1 cellular context compared by ENCODE assay signal in the genomic region with DNA sequence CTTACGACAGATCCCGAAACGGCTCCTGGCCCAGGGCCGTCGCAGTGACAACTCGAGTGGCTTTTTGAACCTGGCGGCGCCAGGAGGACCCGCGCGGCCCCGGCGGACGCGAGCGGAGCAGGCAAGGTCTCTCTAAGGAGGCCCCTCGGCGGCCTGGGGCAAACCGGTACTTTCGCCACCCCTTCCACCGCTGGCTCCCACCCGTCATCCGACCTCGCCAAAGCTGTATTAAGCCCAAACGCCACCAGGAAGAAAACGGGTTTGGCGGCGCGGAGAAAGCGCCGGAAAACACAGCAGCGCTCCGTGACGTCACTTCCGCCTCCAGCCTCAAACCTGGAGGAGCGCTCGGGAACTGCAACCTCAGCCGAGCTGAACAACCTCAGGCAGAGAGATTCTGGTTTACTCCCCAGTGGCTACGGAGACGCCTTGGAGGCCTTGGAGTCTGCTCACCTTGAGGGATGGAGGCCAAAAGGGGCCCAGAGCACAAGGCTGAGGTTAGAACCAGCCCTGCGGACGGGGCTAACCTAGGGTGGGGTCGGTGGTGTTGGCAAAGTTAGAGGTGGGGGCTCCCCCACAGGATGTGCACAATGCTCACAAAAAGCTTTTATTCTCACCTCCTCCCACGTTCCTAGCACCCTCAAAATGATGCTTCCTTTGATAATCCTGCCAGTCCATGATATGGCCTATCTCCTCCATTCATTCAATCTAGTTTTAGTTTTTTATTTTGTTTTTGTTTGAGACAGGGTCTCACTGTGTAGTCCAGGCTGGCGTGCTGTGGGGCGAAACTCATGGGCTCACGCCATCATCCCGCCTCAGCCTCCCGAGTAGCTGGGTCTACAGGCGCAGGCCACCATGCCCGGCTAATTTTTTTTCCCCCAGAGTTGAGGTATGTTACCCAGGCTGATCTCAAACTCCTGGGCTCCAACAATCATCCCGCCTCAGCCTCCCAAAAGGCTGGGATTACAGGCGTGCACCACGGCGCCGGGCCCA.
TF ChIP-seq lines count a peak whose summit lies in the region.

A gene (minus strand): TSS at position 295 of the 990 bp plus-strand sequence. CDS start 15,484 bp downstream, outside the sequence.

TF ChIP-seq in HepG2, 621 proteins besides CTCF, POLR2A, EP300 and RAD21 (continued from another document and continues in another):
- TF ChIP-seq, protein P1, sequence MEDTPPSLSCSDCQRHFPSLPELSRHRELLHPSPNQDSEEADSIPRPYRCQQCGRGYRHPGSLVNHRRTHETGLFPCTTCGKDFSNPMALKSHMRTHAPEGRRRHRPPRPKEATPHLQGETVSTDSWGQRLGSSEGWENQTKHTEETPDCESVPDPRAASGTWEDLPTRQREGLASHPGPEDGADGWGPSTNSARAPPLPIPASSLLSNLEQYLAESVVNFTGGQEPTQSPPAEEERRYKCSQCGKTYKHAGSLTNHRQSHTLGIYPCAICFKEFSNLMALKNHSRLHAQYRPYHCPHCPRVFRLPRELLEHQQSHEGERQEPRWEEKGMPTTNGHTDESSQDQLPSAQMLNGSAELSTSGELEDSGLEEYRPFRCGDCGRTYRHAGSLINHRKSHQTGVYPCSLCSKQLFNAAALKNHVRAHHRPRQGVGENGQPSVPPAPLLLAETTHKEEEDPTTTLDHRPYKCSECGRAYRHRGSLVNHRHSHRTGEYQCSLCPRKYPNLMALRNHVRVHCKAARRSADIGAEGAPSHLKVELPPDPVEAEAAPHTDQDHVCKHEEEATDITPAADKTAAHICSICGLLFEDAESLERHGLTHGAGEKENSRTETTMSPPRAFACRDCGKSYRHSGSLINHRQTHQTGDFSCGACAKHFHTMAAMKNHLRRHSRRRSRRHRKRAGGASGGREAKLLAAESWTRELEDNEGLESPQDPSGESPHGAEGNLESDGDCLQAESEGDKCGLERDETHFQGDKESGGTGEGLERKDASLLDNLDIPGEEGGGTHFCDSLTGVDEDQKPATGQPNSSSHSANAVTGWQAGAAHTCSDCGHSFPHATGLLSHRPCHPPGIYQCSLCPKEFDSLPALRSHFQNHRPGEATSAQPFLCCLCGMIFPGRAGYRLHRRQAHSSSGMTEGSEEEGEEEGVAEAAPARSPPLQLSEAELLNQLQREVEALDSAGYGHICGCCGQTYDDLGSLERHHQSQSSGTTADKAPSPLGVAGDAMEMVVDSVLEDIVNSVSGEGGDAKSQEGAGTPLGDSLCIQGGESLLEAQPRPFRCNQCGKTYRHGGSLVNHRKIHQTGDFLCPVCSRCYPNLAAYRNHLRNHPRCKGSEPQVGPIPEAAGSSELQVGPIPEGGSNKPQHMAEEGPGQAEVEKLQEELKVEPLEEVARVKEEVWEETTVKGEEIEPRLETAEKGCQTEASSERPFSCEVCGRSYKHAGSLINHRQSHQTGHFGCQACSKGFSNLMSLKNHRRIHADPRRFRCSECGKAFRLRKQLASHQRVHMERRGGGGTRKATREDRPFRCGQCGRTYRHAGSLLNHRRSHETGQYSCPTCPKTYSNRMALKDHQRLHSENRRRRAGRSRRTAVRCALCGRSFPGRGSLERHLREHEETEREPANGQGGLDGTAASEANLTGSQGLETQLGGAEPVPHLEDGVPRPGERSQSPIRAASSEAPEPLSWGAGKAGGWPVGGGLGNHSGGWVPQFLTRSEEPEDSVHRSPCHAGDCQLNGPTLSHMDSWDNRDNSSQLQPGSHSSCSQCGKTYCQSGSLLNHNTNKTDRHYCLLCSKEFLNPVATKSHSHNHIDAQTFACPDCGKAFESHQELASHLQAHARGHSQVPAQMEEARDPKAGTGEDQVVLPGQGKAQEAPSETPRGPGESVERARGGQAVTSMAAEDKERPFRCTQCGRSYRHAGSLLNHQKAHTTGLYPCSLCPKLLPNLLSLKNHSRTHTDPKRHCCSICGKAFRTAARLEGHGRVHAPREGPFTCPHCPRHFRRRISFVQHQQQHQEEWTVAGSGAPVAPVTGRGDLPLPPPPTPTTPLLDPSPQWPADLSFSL (CRISPR knock-in tag; IDR thresholded peaks at IDR 0.05): 0 out of 2 replicates have a peak, but pooled peaks have one; percentile 24
- TF ChIP-seq ZNF225 (CRISPR knock-in tag; IDR thresholded peaks at IDR 0.05): 0 out of 2 replicates have a peak, but pooled peaks have one; percentile 18
- TF ChIP-seq CREM (IDR thresholded peaks at IDR 0.05): peak; percentile 97
- TF ChIP-seq CREM (CRISPR knock-in tag; IDR thresholded peaks at IDR 0.05): peak; percentile 66; the same call in 1 of the 2 replicates
- TF ChIP-seq, protein P2, sequence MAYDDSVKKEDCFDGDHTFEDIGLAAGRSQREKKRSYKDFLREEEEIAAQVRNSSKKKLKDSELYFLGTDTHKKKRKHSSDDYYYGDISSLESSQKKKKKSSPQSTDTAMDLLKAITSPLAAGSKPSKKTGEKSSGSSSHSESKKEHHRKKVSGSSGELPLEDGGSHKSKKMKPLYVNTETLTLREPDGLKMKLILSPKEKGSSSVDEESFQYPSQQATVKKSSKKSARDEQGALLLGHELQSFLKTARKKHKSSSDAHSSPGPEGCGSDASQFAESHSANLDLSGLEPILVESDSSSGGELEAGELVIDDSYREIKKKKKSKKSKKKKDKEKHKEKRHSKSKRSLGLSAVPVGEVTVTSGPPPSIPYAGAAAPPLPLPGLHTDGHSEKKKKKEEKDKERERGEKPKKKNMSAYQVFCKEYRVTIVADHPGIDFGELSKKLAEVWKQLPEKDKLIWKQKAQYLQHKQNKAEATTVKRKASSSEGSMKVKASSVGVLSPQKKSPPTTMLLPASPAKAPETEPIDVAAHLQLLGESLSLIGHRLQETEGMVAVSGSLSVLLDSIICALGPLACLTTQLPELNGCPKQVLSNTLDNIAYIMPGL (CRISPR knock-in tag; IDR thresholded peaks at IDR 0.05; ENCODE audit: borderline replicate concordance in 1 of 2, low read depth in 1 of 2): peak; percentile 77 to 88
- no peak for TF ChIP-seq NFYC (CRISPR knock-in tag; IDR thresholded peaks at IDR 0.05)
- TF ChIP-seq ZNF747 (CRISPR knock-in tag; IDR thresholded peaks at IDR 0.05; ENCODE audit: borderline replicate concordance): no peak
- TF ChIP-seq YEATS4 (CRISPR knock-in tag; IDR thresholded peaks at IDR 0.05; ENCODE audit: borderline replicate concordance): peak; percentile 83; the same call in 1 of the 2 replicates
- 0 out of 2 replicates have a peak, but pooled peaks have one; percentile 69 for TF ChIP-seq ZNF768 (CRISPR knock-in tag; IDR thresholded peaks at IDR 0.05)
- peak; percentile 53; the same call in 1 of the 2 replicates for TF ChIP-seq RFX5 (IDR thresholded peaks at IDR 0.05; ENCODE audit: low read depth, low read length)
- no peak for TF ChIP-seq DNMT1 (CRISPR knock-in tag; IDR thresholded peaks at IDR 0.05)
- TF ChIP-seq HNRNPL (IDR thresholded peaks at IDR 0.05; ENCODE audit: low read depth, low read length): 0 out of 2 replicates have a peak, but pooled peaks have one; percentile 17
- TF ChIP-seq, protein P3, sequence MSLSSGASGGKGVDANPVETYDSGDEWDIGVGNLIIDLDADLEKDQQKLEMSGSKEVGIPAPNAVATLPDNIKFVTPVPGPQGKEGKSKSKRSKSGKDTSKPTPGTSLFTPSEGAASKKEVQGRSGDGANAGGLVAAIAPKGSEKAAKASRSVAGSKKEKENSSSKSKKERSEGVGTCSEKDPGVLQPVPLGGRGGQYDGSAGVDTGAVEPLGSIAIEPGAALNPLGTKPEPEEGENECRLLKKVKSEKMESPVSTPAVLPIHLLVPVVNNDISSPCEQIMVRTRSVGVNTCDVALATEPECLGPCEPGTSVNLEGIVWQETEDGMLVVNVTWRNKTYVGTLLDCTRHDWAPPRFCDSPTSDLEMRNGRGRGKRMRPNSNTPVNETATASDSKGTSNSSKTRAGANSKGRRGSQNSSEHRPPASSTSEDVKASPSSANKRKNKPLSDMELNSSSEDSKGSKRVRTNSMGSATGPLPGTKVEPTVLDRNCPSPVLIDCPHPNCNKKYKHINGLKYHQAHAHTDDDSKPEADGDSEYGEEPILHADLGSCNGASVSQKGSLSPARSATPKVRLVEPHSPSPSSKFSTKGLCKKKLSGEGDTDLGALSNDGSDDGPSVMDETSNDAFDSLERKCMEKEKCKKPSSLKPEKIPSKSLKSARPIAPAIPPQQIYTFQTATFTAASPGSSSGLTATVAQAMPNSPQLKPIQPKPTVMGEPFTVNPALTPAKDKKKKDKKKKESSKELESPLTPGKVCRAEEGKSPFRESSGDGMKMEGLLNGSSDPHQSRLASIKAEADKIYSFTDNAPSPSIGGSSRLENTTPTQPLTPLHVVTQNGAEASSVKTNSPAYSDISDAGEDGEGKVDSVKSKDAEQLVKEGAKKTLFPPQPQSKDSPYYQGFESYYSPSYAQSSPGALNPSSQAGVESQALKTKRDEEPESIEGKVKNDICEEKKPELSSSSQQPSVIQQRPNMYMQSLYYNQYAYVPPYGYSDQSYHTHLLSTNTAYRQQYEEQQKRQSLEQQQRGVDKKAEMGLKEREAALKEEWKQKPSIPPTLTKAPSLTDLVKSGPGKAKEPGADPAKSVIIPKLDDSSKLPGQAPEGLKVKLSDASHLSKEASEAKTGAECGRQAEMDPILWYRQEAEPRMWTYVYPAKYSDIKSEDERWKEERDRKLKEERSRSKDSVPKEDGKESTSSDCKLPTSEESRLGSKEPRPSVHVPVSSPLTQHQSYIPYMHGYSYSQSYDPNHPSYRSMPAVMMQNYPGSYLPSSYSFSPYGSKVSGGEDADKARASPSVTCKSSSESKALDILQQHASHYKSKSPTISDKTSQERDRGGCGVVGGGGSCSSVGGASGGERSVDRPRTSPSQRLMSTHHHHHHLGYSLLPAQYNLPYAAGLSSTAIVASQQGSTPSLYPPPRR (CRISPR knock-in tag; IDR thresholded peaks at IDR 0.05; ENCODE audit: borderline replicate concordance): no peak
- TF ChIP-seq NFYB (CRISPR knock-in tag; IDR thresholded peaks at IDR 0.05): peak; percentile 14; the same call in 1 of the 2 replicates
- TF ChIP-seq, protein P4, sequence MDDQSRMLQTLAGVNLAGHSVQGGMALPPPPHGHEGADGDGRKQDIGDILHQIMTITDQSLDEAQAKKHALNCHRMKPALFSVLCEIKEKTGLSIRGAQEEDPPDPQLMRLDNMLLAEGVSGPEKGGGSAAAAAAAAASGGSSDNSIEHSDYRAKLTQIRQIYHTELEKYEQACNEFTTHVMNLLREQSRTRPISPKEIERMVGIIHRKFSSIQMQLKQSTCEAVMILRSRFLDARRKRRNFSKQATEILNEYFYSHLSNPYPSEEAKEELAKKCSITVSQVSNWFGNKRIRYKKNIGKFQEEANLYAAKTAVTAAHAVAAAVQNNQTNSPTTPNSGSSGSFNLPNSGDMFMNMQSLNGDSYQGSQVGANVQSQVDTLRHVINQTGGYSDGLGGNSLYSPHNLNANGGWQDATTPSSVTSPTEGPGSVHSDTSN (CRISPR knock-in tag; IDR thresholded peaks at IDR 0.05; ENCODE audit: borderline replicate concordance): no peak
- no peak for TF ChIP-seq LCORL (IDR thresholded peaks at IDR 0.05)
- TF ChIP-seq LCORL (CRISPR knock-in tag; IDR thresholded peaks at IDR 0.05): no peak
- no peak for TF ChIP-seq KLF9 (CRISPR knock-in tag; IDR thresholded peaks at IDR 0.05; ENCODE audit: low read depth)
- TF ChIP-seq ZNF883 (CRISPR knock-in tag; IDR thresholded peaks at IDR 0.05; ENCODE audit: not compliant biosample characterization): peak; percentile 60
- no peak for TF ChIP-seq SP2 (CRISPR knock-in tag; IDR thresholded peaks at IDR 0.05)
- TF ChIP-seq, protein P5, sequence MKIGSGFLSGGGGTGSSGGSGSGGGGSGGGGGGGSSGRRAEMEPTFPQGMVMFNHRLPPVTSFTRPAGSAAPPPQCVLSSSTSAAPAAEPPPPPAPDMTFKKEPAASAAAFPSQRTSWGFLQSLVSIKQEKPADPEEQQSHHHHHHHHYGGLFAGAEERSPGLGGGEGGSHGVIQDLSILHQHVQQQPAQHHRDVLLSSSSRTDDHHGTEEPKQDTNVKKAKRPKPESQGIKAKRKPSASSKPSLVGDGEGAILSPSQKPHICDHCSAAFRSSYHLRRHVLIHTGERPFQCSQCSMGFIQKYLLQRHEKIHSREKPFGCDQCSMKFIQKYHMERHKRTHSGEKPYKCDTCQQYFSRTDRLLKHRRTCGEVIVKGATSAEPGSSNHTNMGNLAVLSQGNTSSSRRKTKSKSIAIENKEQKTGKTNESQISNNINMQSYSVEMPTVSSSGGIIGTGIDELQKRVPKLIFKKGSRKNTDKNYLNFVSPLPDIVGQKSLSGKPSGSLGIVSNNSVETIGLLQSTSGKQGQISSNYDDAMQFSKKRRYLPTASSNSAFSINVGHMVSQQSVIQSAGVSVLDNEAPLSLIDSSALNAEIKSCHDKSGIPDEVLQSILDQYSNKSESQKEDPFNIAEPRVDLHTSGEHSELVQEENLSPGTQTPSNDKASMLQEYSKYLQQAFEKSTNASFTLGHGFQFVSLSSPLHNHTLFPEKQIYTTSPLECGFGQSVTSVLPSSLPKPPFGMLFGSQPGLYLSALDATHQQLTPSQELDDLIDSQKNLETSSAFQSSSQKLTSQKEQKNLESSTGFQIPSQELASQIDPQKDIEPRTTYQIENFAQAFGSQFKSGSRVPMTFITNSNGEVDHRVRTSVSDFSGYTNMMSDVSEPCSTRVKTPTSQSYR (CRISPR knock-in tag; IDR thresholded peaks at IDR 0.05; ENCODE audit: borderline replicate concordance): no peak
- TF ChIP-seq ZFP90 (CRISPR knock-in tag; IDR thresholded peaks at IDR 0.05; ENCODE audit: borderline replicate concordance): peak; percentile 48; the same call in 1 of the 2 replicates
- no peak for TF ChIP-seq MAFF (IDR thresholded peaks at IDR 0.05; ENCODE audit: low read depth, low read length)
- no peak for TF ChIP-seq RCOR2 (CRISPR knock-in tag; IDR thresholded peaks at IDR 0.05)
- no peak for TF ChIP-seq GLI4 (CRISPR knock-in tag; IDR thresholded peaks at IDR 0.05; ENCODE audit: borderline replicate concordance)
- peak; percentile 54 for TF ChIP-seq TBL1XR1 (IDR thresholded peaks at IDR 0.05; ENCODE audit: borderline replicate concordance, low read length, partially characterized antibody)
- no peak for TF ChIP-seq ZNF878 (CRISPR knock-in tag; IDR thresholded peaks at IDR 0.05)
- no peak for TF ChIP-seq FOXM1 (CRISPR knock-in tag; IDR thresholded peaks at IDR 0.05)
- TF ChIP-seq KLF6 (CRISPR knock-in tag; IDR thresholded peaks at IDR 0.05): peak; percentile 17; the same call in 1 of the 2 replicates
- TF ChIP-seq, protein P6, sequence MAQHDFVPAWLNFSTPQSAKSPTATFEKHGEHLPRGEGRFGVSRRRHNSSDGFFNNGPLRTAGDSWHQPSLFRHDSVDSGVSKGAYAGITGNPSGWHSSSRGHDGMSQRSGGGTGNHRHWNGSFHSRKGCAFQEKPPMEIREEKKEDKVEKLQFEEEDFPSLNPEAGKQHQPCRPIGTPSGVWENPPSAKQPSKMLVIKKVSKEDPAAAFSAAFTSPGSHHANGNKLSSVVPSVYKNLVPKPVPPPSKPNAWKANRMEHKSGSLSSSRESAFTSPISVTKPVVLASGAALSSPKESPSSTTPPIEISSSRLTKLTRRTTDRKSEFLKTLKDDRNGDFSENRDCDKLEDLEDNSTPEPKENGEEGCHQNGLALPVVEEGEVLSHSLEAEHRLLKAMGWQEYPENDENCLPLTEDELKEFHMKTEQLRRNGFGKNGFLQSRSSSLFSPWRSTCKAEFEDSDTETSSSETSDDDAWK (CRISPR knock-in tag; IDR thresholded peaks at IDR 0.05): no peak
- TF ChIP-seq POLR2G (IDR thresholded peaks at IDR 0.05; ENCODE audit: low read depth, low read length): peak; percentile 86
- peak; percentile 62; the same call in 1 of the 2 replicates for TF ChIP-seq ZNF430 (CRISPR knock-in tag; IDR thresholded peaks at IDR 0.05)
- TF ChIP-seq, protein P7, sequence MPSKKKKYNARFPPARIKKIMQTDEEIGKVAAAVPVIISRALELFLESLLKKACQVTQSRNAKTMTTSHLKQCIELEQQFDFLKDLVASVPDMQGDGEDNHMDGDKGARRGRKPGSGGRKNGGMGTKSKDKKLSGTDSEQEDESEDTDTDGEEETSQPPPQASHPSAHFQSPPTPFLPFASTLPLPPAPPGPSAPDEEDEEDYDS (CRISPR knock-in tag; IDR thresholded peaks at IDR 0.05): peak; percentile 52; the same call in 1 of the 2 replicates
- 0 out of 2 replicates have a peak, but pooled peaks have one; percentile 63 for TF ChIP-seq ZNF790 (CRISPR knock-in tag; IDR thresholded peaks at IDR 0.05; ENCODE audit: borderline replicate concordance)
